Comparison of ENCODE assay signal across 9 cellular contexts in the genomic region with DNA sequence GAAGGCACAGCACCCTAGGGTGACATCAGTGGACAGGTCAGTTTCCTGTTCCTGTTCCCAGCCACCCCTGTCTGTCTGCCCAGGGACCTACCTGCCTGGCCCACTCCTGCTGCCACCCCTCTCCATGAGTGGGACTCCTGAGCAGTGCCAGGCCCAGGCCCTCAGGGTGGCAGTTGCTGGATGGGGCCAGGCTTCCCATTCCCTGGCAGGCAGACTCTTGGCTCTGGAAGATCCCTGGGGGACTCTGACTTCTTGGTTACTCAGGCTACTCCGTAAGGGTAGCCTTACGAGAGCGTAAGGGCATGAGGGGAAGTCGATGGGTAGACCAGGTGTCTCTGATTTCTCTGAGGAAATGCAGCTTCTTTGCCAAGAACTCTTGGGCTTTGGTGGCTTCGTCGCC. TPM values are rescaled to one million over a fixed set of nuclear protein-coding genes. Genes with fewer than 3 reads are reported as not detected.
DNase-seq lines count a peak whose midpoint lies in the region; ATAC-seq and TF ChIP-seq lines count a peak whose summit lies in the region.
"Had no signal": no experiment of that assay in that cellular context is flagged by ENCODE, and none has a peak within 500 bp of the region (broad histone marks: within the 10 kb centered on the region; RNA-seq: fewer than 3 reads in every experiment).

No MANE protein-coding gene starts in this region.

- no peaks in the 10 kb centered on the region; the same call in 1 of the 2 replicates for H3K9me3 ChIP-seq in AG04450 (ENCODE audit: control insufficient read depth, insufficient read depth, low read length)
- no peaks in the 10 kb centered on the region for H3K9me3 ChIP-seq in Peyer's patch

- H3K4me1 ChIP-seq in Peyer's patch (peaks cover 0 to 18% (median 0%) of the 10 kb centered on the region in 4 donors), rectal smooth muscle tissue (ENCODE audit: control insufficient read depth, insufficient read depth, low read length) (peaks cover 40% of the 10 kb centered on the region)

- TF ChIP-seq CTCF in AG04450 (IDR thresholded peaks at IDR 0.05; ENCODE audit: low read depth, low read length) (no peak), Peyer's patch (IDR thresholded peaks at IDR 0.05) (no peak), fibroblast of villous mesenchyme (IDR thresholded peaks at IDR 0.05; ENCODE audit: insufficient read depth, low read depth, low read length) (no peak)

- H3K27ac ChIP-seq in AG04450 (ENCODE audit: low read depth, low read length) (peak overlapping the region; percentile 96), Peyer's patch (peak overlapping the region; percentile 62 to 89 (median 76)), rectal smooth muscle tissue (ENCODE audit: low read depth, low read length) (peak overlapping the region; percentile 99)

- POLR2A ChIA-PET in AG04450 (lab: Yijun Ruan, JAX), result interaction anchor here (0.7 to 2.6 kb wide), 5 partner anchors 20 to 58 kb away, joined by 3 to 12 read pairs (median 4); partner anchors contain the start of genes PAFAH1B2 and SIDT2

- peaks cover 0 to 41% (median 0%) of the 10 kb centered on the region in 3 donors for H3K36me3 ChIP-seq in Peyer's patch
- peaks cover 48% of the 10 kb centered on the region for H3K36me3 ChIP-seq in rectal smooth muscle tissue (ENCODE audit: control insufficient read depth, insufficient read depth, low read length)

- H3K27me3 ChIP-seq in AG04450 (ENCODE audit: control insufficient read depth, insufficient read depth, low read length), result no peaks in the 10 kb centered on the region
- no peaks in the 10 kb centered on the region for H3K27me3 ChIP-seq in Peyer's patch
- no peaks in the 10 kb centered on the region for H3K27me3 ChIP-seq in rectal smooth muscle tissue (ENCODE audit: control insufficient read depth, insufficient read depth, low read length)

- DNase-seq in AG04450 (ENCODE audit: low read depth, low spot score) (no peak), Peyer's patch (no peak), fibroblast of villous mesenchyme (ENCODE audit: low read depth) (no peak), SIG-M5 treated with dmso at 0.1 percent for 504 hours (lab: John Stamatoyannopoulos, UW; ENCODE audit: unreplicated experiment) (no peak), AG08396 (ENCODE audit: low spot score) (no peak)
- no peak for DNase-seq in stimulated activated CD4-positive, alpha-beta T cell treated with anti-CD3 and anti-CD28 coated beads, Interleukin-2, amount 100 ng/mL, for 48 hours
- DNase-seq: NCI-H1694 treated with DMSO at 0.1 percent for 48 hours had no signal

- CTCF ChIA-PET in AG04450 (lab: Charles Lee), result interaction anchor here (0.8 to 3.4 kb wide), 2 partner anchors 22 to 25 kb away, joined by 3 to 9 read pairs; no protein-coding TSS in a partner anchor

- peak overlapping the region; percentile 93 for H3K9ac ChIP-seq in rectal smooth muscle tissue (ENCODE audit: low read length)

- no peak for TF ChIP-seq POLR2A in Peyer's patch (IDR thresholded peaks at IDR 0.05)

- peak overlapping the region; percentile 88 for H3K4me3 ChIP-seq in AG04450 (ENCODE audit: low read depth, low read length)
- H3K4me3 ChIP-seq in Peyer's patch, result peak overlapping the region in 3 of 4 donors; percentile 7 to 44 (median 35)
- peak overlapping the region; percentile 66 for H3K4me3 ChIP-seq in fibroblast of villous mesenchyme (ENCODE audit: low read depth, low read length)
- peak overlapping the region; percentile 86 for H3K4me3 ChIP-seq in rectal smooth muscle tissue (ENCODE audit: low read length)

- no peak for ATAC-seq in GM19035 (IDR thresholded peaks at IDR 0.05; ENCODE audit: unreplicated experiment)

RNA-seq across cellular contexts. Expression of gene TAGLN, which starts 2.7 kb away (rescaled TPM):
- 3,100 and 3,444 TPM in 2 replicates for polyA plus RNA-seq in AG04450 (2011; rRNA removed)
- polyA minus RNA-seq in AG04450 (2011; rRNA and poly(A)+ RNA removed), result 838 and 956 TPM in 2 replicates
- total RNA-seq in Peyer's patch, result 100 to 1,000 TPM; 110 to 361 (median 254) TPM
- total RNA-seq in fibroblast of villous mesenchyme, result 4,185 and 5,577 TPM in 2 replicates

RNA-seq across cellular contexts. Expression of gene SIDT2, which starts 23.4 kb away (rescaled TPM):
- 32.5 and 45.0 TPM in 2 replicates for polyA plus RNA-seq in AG04450 (2011; rRNA removed)
- 59.4 and 84.3 TPM in 2 replicates for polyA minus RNA-seq in AG04450 (2011; rRNA and poly(A)+ RNA removed)
- total RNA-seq in Peyer's patch (100 to 1,000 TPM in 3 of 4 donors, 10 to 100 TPM in 1; 69.3 to 201 (median 162) TPM), fibroblast of villous mesenchyme (23.5 and 24.2 TPM in 2 replicates)

RNA-seq across cellular contexts. Expression of gene PCSK7, which starts 30.0 kb away (rescaled TPM):
- polyA plus RNA-seq in AG04450 (2011; rRNA removed), result 23.5 and 26.9 TPM in 2 replicates
- polyA minus RNA-seq in AG04450 (2011; rRNA and poly(A)+ RNA removed), result 35.1 and 40.0 TPM in 2 replicates
- total RNA-seq in Peyer's patch, result 100 to 1,000 TPM; 136 to 244 (median 171) TPM
- 44.5 and 60.0 TPM in 2 replicates for total RNA-seq in fibroblast of villous mesenchyme

RNA-seq across cellular contexts. Expression of gene RNF214, which starts 30.6 kb away (rescaled TPM):
- 15.1 and 15.2 TPM in 2 replicates for polyA plus RNA-seq in AG04450 (2011; rRNA removed)
- polyA minus RNA-seq in AG04450 (2011; rRNA and poly(A)+ RNA removed), result 42.4 and 52.5 TPM in 2 replicates
- 10 to 100 TPM; 10.2 to 32.2 (median 13.4) TPM for total RNA-seq in Peyer's patch
- 11.6 and 14.2 TPM in 2 replicates for total RNA-seq in fibroblast of villous mesenchyme

RNA-seq across cellular contexts. Expression of gene PAFAH1B2, which starts 57.8 kb away (rescaled TPM):
- polyA plus RNA-seq in AG04450 (2011; rRNA removed), result 46.1 and 48.8 TPM in 2 replicates
- polyA minus RNA-seq in AG04450 (2011; rRNA and poly(A)+ RNA removed), result 171 and 207 TPM in 2 replicates
- total RNA-seq in Peyer's patch (10 to 100 TPM; 45.4 to 96.2 (median 66.9) TPM), fibroblast of villous mesenchyme (132 and 200 TPM in 2 replicates)

Comparison
In these comparisons a context has a peak if more than half of its experiments do, and no peak if none do; other contexts are left out.
1. H3K4me3 ChIP-seq: peak in every context shown above with its lines; median percentile 88 in AG04450; 86 in rectal smooth muscle tissue; 66 in fibroblast of villous mesenchyme; 35 in Peyer's patch.
2. RNA of gene TAGLN, which starts 2.7 kb away (total RNA-seq): 4,185 to 5,577 TPM in fibroblast of villous mesenchyme; 110 to 361 TPM in Peyer's patch; every median in the first group is over 10 times any median in the second.
3. Peak in every context shown above with its lines, with median percentiles within 50 percentile points of each other: H3K27ac ChIP-seq.